Comparison of ENCODE assay signal across 23 cellular contexts in the genomic region with DNA sequence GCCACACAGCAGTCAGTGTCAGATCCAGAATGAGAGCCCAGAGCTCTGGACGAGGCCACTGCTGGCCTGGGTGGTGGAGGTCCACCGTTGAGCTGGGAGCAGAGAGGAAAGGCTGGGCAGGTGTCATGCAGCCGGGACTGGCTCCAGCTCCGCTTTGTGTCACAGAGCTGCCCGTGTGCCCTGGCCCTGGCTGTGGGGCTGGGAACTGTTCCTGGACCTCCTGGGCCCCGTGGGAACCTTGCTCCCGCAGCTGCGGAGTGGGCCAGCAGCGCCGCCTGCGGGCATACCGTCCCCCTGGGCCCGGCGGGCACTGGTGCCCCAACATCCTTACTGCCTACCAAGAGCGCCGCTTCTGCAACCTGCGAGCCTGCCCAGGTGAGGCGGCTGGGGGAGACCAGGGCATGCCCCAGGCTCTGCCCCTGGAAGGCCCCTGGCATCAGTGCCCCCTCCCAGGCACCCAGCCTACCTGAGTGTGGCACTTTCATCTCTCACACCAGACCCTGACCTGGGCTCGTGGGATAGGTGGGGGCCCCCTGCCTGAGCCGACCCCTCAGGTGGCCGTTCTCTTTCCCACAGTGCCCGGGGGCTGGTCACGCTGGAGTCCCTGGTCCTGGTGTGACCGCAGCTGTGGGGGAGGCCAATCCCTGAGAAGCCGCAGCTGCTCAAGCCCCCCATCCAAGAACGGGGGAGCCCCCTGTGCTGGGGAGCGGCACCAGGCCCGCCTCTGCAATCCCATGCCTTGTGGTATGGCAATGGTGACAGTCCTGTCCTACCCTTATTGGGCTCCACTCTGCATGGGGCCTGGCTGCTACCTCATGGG. TPM values are rescaled to one million over a fixed set of nuclear protein-coding genes. Genes with fewer than 3 reads are reported as not detected.
DNase-seq lines count a peak whose midpoint lies in the region; ATAC-seq, FAIRE-seq and TF ChIP-seq lines count a peak whose summit lies in the region.
"Had no signal": no experiment of that assay in that cellular context is flagged by ENCODE, and none has a peak within 500 bp of the region (broad histone marks: within the 10 kb centered on the region; RNA-seq: fewer than 3 reads in every experiment).

No MANE protein-coding gene starts in this region.

- H2BK5ac ChIP-seq in neuronal stem cell (ENCODE audit: low read length): peak overlapping the region; percentile 66

- no peak overlapping the region for H4K91ac ChIP-seq in neuronal stem cell (ENCODE audit: low read depth, low read length, poor library complexity)

- DNase-seq in K562 (ENCODE audit: extremely low read depth in 1 of 4, low spot score in 3 of 4) (no peak), left ventricle myocardium superior (peak; percentile 17), neuronal stem cell (ENCODE audit: low spot score) (no peak), osteoblast (ENCODE audit: insufficient read length, low spot score, missing footprints) (no peak), activated gamma-delta T cell (lab: John Stamatoyannopoulos, UW) (no peak)
- no peak for DNase-seq in effector memory CD8-positive, alpha-beta T cell
- DNase-seq: EL; GF-D8; GOT3; KBM-7; NCI-H1092; NCI-H1436; NCI-H1930; NCI-H345; NCI-H524; NCI-H774; NK-92 treated with Interleukin-12 subunit alpha and Interleukin-12 subunit beta, amount 100 ng/mL, for 24 hours had no signal

- peak overlapping the region; percentile 25 for H3K23ac ChIP-seq in neuronal stem cell (ENCODE audit: low read depth, low read length, poor library complexity)

- H2BK12ac ChIP-seq in neuronal stem cell (ENCODE audit: low read length): no peak overlapping the region

- H3K9me1 ChIP-seq in K562 (ENCODE audit: control insufficient read depth, insufficient read depth, low read length): peaks cover 4% of the 10 kb centered on the region

- H2BK120ac ChIP-seq in neuronal stem cell (ENCODE audit: low read depth, low read length): no peak overlapping the region

- no peak overlapping the region for H4K8ac ChIP-seq in neuronal stem cell (ENCODE audit: low read depth, low read length)

- in situ Hi-C loops in K562 (cut with MboI): no loop called here

- H3K79me1 ChIP-seq in neuronal stem cell (ENCODE audit: low read depth, low read length): peaks cover 1% of the 10 kb centered on the region

- H4K20me1 ChIP-seq in BLaER1 (no peaks in the 10 kb centered on the region), K562 (replicated peaks; ENCODE audit: control insufficient read depth, insufficient read depth, low read length) (peaks cover 30% of the 10 kb centered on the region), osteoblast (ENCODE audit: insufficient read depth, low read length) (no peaks in the 10 kb centered on the region)

- H3K27me3 Mint-ChIP-seq in effector memory CD8-positive, alpha-beta T cell: peaks cover 0 to 9% of the 10 kb centered on the region in 2 donors

- no TSS peak for BruUV-seq in K562 (replicated peaks; lab: Mats Ljungman, UMichigan)

- 4% methylated on average over 28 of the region's 28 CpGs for WGBS in K562 (ENCODE audit: insufficient coverage, low coverage, missing lambda C conversion rate)
- WGBS in neuronal stem cell (ENCODE audit: extremely low coverage in 2 of 2, insufficient read length in 2 of 2, insufficient replicate concordance in 1 of 2), 2 donors: no CpG with 5 or more reads among the region's 28 CpGs

- H3K4me2 ChIP-seq in BLaER1 (peak overlapping the region; percentile 90), K562 (ENCODE audit: insufficient read depth, low read length) (no peak overlapping the region), neuronal stem cell (ENCODE audit: insufficient read depth, low read length, poor library complexity, severe bottlenecking) (no peak overlapping the region), osteoblast (ENCODE audit: insufficient read depth, low read length) (no peak overlapping the region)

- ATAC-seq in K562: no peak
- ATAC-seq in left ventricle myocardium superior: no peak
- no peak for ATAC-seq in HG03354 (IDR thresholded peaks at IDR 0.05; ENCODE audit: poor library complexity, severe bottlenecking, unreplicated experiment)
- ATAC-seq in effector memory CD8-positive, alpha-beta T cell (replicated peaks): no peak

- TF ChIP-seq CTCF in K562 (IDR thresholded peaks at IDR 0.05 in 2 of 3, conservative IDR thresholded peaks at IDR 0.05 in 1 of 3; ENCODE audit: insufficient read depth in 2 of 3, low read depth in 1 of 3, low read length in 3 of 3): peak in 2 of 3 experiments; percentile 10 to 35; a peak in 3 of 6 replicates
- TF ChIP-seq CTCF in osteoblast (IDR thresholded peaks at IDR 0.05; ENCODE audit: extremely low read depth, low read depth, low read length): no peak

- H3K4me3 Mint-ChIP-seq in effector memory CD8-positive, alpha-beta T cell: no peak overlapping the region

- 0 out of 4 replicates have a peak, but pooled peaks of 1 of the 2 experiments have one; percentile 6 for TF ChIP-seq RAD21 in K562 (CRISPR knock-in tag; conservative IDR thresholded peaks at IDR 0.05 in 1 of 2, IDR thresholded peaks at IDR 0.05 in 1 of 2)

- H3K14ac ChIP-seq in neuronal stem cell (ENCODE audit: low read length): peak overlapping the region; percentile 75

- intact Hi-C loops in K562 (cut with micrococcal nuclease) (no loop called here), left ventricle myocardium superior (cut with micrococcal nuclease) (no loop called here)

- POLR2A ChIA-PET in K562 (lab: Yijun Ruan, JAX): interaction anchor here (0.7 kb wide), 1 partner anchor 19 kb away, joined by 3 read pairs; no protein-coding TSS in a partner anchor

- peak overlapping the region; percentile 83 for H2AK5ac ChIP-seq in neuronal stem cell (ENCODE audit: low read depth, low read length)

- peaks cover 3% of the 10 kb centered on the region for H3K36me3 Mint-ChIP-seq in effector memory CD8-positive, alpha-beta T cell (ENCODE audit: insufficient read depth)

- no peaks in the 10 kb centered on the region for H3K9me3 ChIP-seq in BLaER1
- no peaks in the 10 kb centered on the region for H3K9me3 ChIP-seq in K562 (replicated peaks; ENCODE audit: control insufficient read depth, insufficient read depth, low read depth, low read length)
- H3K9me3 ChIP-seq in neuronal stem cell (replicated peaks in 1 of 2; ENCODE audit: control insufficient read depth in 2 of 2, insufficient read depth in 1 of 2, low read depth in 1 of 2, low read length in 2 of 2): peaks cover 0 to 10% of the 10 kb centered on the region in 2 donors
- no peaks in the 10 kb centered on the region for H3K9me3 ChIP-seq in osteoblast (ENCODE audit: low read depth, low read length)
- H3K9me3 ChIP-seq: Peyer's patch, SJSA1 had no signal

- no peaks in the 10 kb centered on the region for H3K36me3 ChIP-seq in BLaER1
- no peaks in the 10 kb centered on the region for H3K36me3 ChIP-seq in K562 (ENCODE audit: control insufficient read depth, insufficient read depth, low read length)
- no peaks in the 10 kb centered on the region for H3K36me3 ChIP-seq in neuronal stem cell (replicated peaks in 1 of 2; ENCODE audit: control insufficient read depth in 2 of 2, insufficient read depth in 2 of 2, low read length in 2 of 2)
- no peaks in the 10 kb centered on the region for H3K36me3 ChIP-seq in osteoblast (ENCODE audit: insufficient read depth, low read length)
- H3K36me3 ChIP-seq: Peyer's patch, SJSA1 had no signal

- TF ChIP-seq EP300 in K562 (IDR thresholded peaks at IDR 0.05; ENCODE audit: low read length): no peak

- no peak for FAIRE-seq in K562 (lab: Jason Lieb, UNC)
- FAIRE-seq: A204.1, GM19239 had no signal

- H2AFZ ChIP-seq in K562 (ENCODE audit: low read depth, low read length) (no peak overlapping the region), neuronal stem cell (ENCODE audit: low read length) (no peak overlapping the region), osteoblast (ENCODE audit: low read length) (no peak overlapping the region)

- peak overlapping the region; percentile 59 for H3K18ac ChIP-seq in neuronal stem cell (ENCODE audit: low read length)

- no peaks in the 10 kb centered on the region for H3K9me3 Mint-ChIP-seq in effector memory CD8-positive, alpha-beta T cell

- no peak overlapping the region for H2BK15ac ChIP-seq in neuronal stem cell (ENCODE audit: low read length)

- no peak for TF ChIP-seq POLR2A in K562 (conservative IDR thresholded peaks at IDR 0.05)

- no peak overlapping the region for H3K4me3 ChIP-seq in BLaER1
- H3K4me3 ChIP-seq in K562: no peak overlapping the region
- H3K4me3 ChIP-seq in neuronal stem cell (ENCODE audit: low read length in 2 of 2): no peak overlapping the region
- H3K4me3 ChIP-seq in osteoblast (ENCODE audit: insufficient read depth, low read length): no peak overlapping the region
- H3K4me3 ChIP-seq: Peyer's patch, SJSA1 had no signal

- no peak overlapping the region for H3K4ac ChIP-seq in neuronal stem cell (ENCODE audit: low read length)

- H3K4me1 ChIP-seq in BLaER1 (peaks cover 100% of the 10 kb centered on the region), K562 (replicated peaks in 1 of 2; ENCODE audit: control insufficient read depth in 2 of 2, insufficient read depth in 2 of 2, low read length in 2 of 2) (peaks cover 0 to 77% of the 10 kb centered on the region in 2 experiments; a peak in 2 of 5 replicates), neuronal stem cell (ENCODE audit: control insufficient read depth in 2 of 2, insufficient read depth in 1 of 2, low read depth in 1 of 2, low read length in 2 of 2) (peaks cover 0 to 11% of the 10 kb centered on the region in 2 donors), osteoblast (ENCODE audit: insufficient read depth, low read length) (no peaks in the 10 kb centered on the region)
- H3K4me1 ChIP-seq: SJSA1 had no signal

- no peaks in the 10 kb centered on the region for H3K79me2 ChIP-seq in K562 (ENCODE audit: control insufficient read depth, insufficient read depth, low read length)
- no peaks in the 10 kb centered on the region for H3K79me2 ChIP-seq in osteoblast (ENCODE audit: insufficient read depth, low read length)

- H3K9ac ChIP-seq in BLaER1: no peak overlapping the region
- no peak overlapping the region for H3K9ac ChIP-seq in K562 (ENCODE audit: insufficient read depth in 1 of 2, low read depth in 2 of 2, low read length in 2 of 2)
- no peak overlapping the region for H3K9ac ChIP-seq in neuronal stem cell (ENCODE audit: low read depth, low read length, poor library complexity)

- H3K27ac ChIP-seq in BLaER1 (peak overlapping the region; percentile 85; the same call in 1 of the 2 replicates), K562 (ENCODE audit: extremely low read depth, low read depth, low read length) (no peak overlapping the region), neuronal stem cell (replicated peaks; ENCODE audit: low read length) (no peak overlapping the region), osteoblast (ENCODE audit: low read depth, low read length) (no peak overlapping the region)
- H3K27ac ChIP-seq: Peyer's patch, SJSA1 had no signal

- CTCF ChIA-PET in K562 (lab: Yijun Ruan, JAX; ENCODE audit: low intra/inter-chr PET ratio): no interaction called here

- H3K4me1 Mint-ChIP-seq in effector memory CD8-positive, alpha-beta T cell (ENCODE audit: low read depth in 2 of 2): no peaks in the 10 kb centered on the region

- H3K27me3 ChIP-seq in BLaER1: no peaks in the 10 kb centered on the region
- peaks cover 29 to 100% of the 10 kb centered on the region in 2 experiments; a peak in 4 of 5 replicates for H3K27me3 ChIP-seq in K562 (ENCODE audit: control insufficient read depth in 2 of 2, insufficient read depth in 2 of 2, low read length in 2 of 2)
- peaks cover 0 to 32% (median 0%) of the 10 kb centered on the region in 3 experiments for H3K27me3 ChIP-seq in neuronal stem cell (ENCODE audit: control insufficient read depth in 3 of 3, insufficient read depth in 3 of 3, low read depth in 1 of 3, low read length in 3 of 3)
- no peaks in the 10 kb centered on the region for H3K27me3 ChIP-seq in osteoblast (ENCODE audit: insufficient read depth, low read length)
- H3K27me3 ChIP-seq: Peyer's patch had no signal

- H3K27ac Mint-ChIP-seq in effector memory CD8-positive, alpha-beta T cell: no peak overlapping the region

RNA-seq across cellular contexts. Expression of a gene that starts 18.8 kb away (rescaled TPM):
- 9.2 and 11.5 TPM in 2 replicates for total RNA-seq in K562 (2011; cell fraction: chromatin; rRNA removed; ENCODE audit: low replicate concordance)
- 5.3 and 7.7 TPM in 2 replicates for total RNA-seq in K562 (2011; cell fraction: nucleolus; rRNA removed)
- total RNA-seq in K562 (2011; cell fraction: nucleoplasm; rRNA removed): 6.3 and 11.7 TPM in 2 replicates
- total RNA-seq in K562 (2014; rRNA removed): 1.8 and 3.1 TPM in 2 replicates
- 2.2 and 2.5 TPM in 2 replicates for total RNA-seq in K562 (2014; rRNA removed; fragmentation: Illumina TruSeq; extraction: Trizol)
- total RNA-seq in K562 (2015; rRNA removed; fragmentation: Illumina TruSeq; extraction: Trizol): 3.4 and 3.9 TPM in 2 replicates
- total RNA-seq in K562 (2021): 1.8 and 3.2 TPM in 2 replicates
- polyA plus RNA-seq in K562 (2011; rRNA removed): 3.6 and 9.5 TPM in 2 replicates
- polyA plus RNA-seq in K562 (2011; cell fraction: cytosol; rRNA removed): 1.7 and 5.3 TPM in 2 replicates
- 21.4 and 31.5 TPM in 2 replicates for polyA plus RNA-seq in K562 (2011; cell fraction: nucleus; rRNA removed)
- polyA plus RNA-seq in K562 (2012): 1.7 and 8.3 TPM in 2 replicates
- 1.8 TPM in 2 replicates for polyA plus RNA-seq in K562 (2014; fragmentation: Illumina TruSeq; extraction: Trizol)
- 1 to 10 TPM; 1.1 to 1.5 TPM for polyA plus RNA-seq in K562 (2014; fragmentation: Nextera tagmentation; extraction: Ambion mirVana)
- polyA plus RNA-seq in K562 (2014; rRNA removed): 2.4 and 2.6 TPM in 2 replicates
- 1.8 and 7.0 TPM in 2 replicates for polyA minus RNA-seq in K562 (2011; rRNA and poly(A)+ RNA removed)
- 2.5 and 2.8 TPM in 2 replicates for polyA minus RNA-seq in K562 (2011; cell fraction: cytosol; rRNA and poly(A)+ RNA removed)
- polyA minus RNA-seq in K562 (2011; cell fraction: nucleus; rRNA and poly(A)+ RNA removed): 8.2 and 30.1 TPM in 2 replicates
- total RNA-seq in left ventricle myocardium superior: 9.5 TPM
- polyA plus RNA-seq in neuronal stem cell (2013, experiment 1 of 2): 7.1 TPM
- polyA plus RNA-seq in neuronal stem cell (2013, experiment 2 of 2): 6.8 TPM
- 8.7 and 12.7 TPM in 2 replicates for total RNA-seq in osteoblast

RNA-seq across cellular contexts. Expression of a gene that starts 46.0 kb away (rescaled TPM):
- total RNA-seq in K562 (2011; cell fraction: chromatin; rRNA removed; ENCODE audit: low replicate concordance): 3.6 and 10.3 TPM in 2 replicates
- total RNA-seq in K562 (2011; cell fraction: nucleolus; rRNA removed): 7.6 and 11.7 TPM in 2 replicates
- 5.1 and 5.6 TPM in 2 replicates for total RNA-seq in K562 (2011; cell fraction: nucleoplasm; rRNA removed)
- total RNA-seq in K562 (2014; rRNA removed): 2.8 and 4.6 TPM in 2 replicates
- total RNA-seq in K562 (2014; rRNA removed; fragmentation: Illumina TruSeq; extraction: Trizol): 0.80 and 1.3 TPM in 2 replicates
- total RNA-seq in K562 (2015; rRNA removed; fragmentation: Illumina TruSeq; extraction: Trizol): 1.6 and 2.0 TPM in 2 replicates
- 14.2 and 16.2 TPM in 2 replicates for total RNA-seq in K562 (2021)
- polyA plus RNA-seq in K562 (2011; rRNA removed): 2.4 and 3.9 TPM in 2 replicates
- 3.2 and 8.5 TPM in 2 replicates for polyA plus RNA-seq in K562 (2011; cell fraction: cytosol; rRNA removed)
- polyA plus RNA-seq in K562 (2011; cell fraction: nucleus; rRNA removed): 17.0 and 31.8 TPM in 2 replicates
- polyA plus RNA-seq in K562 (2012): 15.3 and 17.0 TPM in 2 replicates
- 1.7 and 3.2 TPM in 2 replicates for polyA plus RNA-seq in K562 (2014; fragmentation: Illumina TruSeq; extraction: Trizol)
- polyA plus RNA-seq in K562 (2014; fragmentation: Nextera tagmentation; extraction: Ambion mirVana): under 1 TPM; 0.32 to 0.42 TPM
- polyA plus RNA-seq in K562 (2014; rRNA removed): 6.6 and 8.3 TPM in 2 replicates
- 0.60 and 1.1 TPM in 2 replicates for polyA minus RNA-seq in K562 (2011; rRNA and poly(A)+ RNA removed)
- 7.6 and 15.2 TPM in 2 replicates for polyA minus RNA-seq in K562 (2011; cell fraction: cytosol; rRNA and poly(A)+ RNA removed)
- polyA minus RNA-seq in K562 (2011; cell fraction: nucleus; rRNA and poly(A)+ RNA removed): 3.4 and 4.0 TPM in 2 replicates
- total RNA-seq in left ventricle myocardium superior: 7.8 TPM
- polyA plus RNA-seq in neuronal stem cell (2013, experiment 1 of 2): 6.2 TPM
- 6.1 TPM for polyA plus RNA-seq in neuronal stem cell (2013, experiment 2 of 2)
- not detected in 2 replicates for total RNA-seq in osteoblast
- total RNA-seq: SJSA1 had no signal

RNA-seq across cellular contexts. Expression of a gene that starts 54.4 kb away (rescaled TPM):
- 4.1 and 8.3 TPM in 2 replicates for total RNA-seq in K562 (2011; cell fraction: chromatin; rRNA removed; ENCODE audit: low replicate concordance)
- total RNA-seq in K562 (2011; cell fraction: nucleolus; rRNA removed): 11.3 and 12.5 TPM in 2 replicates
- total RNA-seq in K562 (2011; cell fraction: nucleoplasm; rRNA removed): 10.7 and 14.9 TPM in 2 replicates
- 15.2 and 20.7 TPM in 2 replicates for total RNA-seq in K562 (2014; rRNA removed)
- total RNA-seq in K562 (2014; rRNA removed; fragmentation: Illumina TruSeq; extraction: Trizol): 4.0 and 4.7 TPM in 2 replicates
- 11.8 and 13.3 TPM in 2 replicates for total RNA-seq in K562 (2015; rRNA removed; fragmentation: Illumina TruSeq; extraction: Trizol)
- total RNA-seq in K562 (2021): 17.8 and 18.5 TPM in 2 replicates
- 7.1 and 16.0 TPM in 2 replicates for polyA plus RNA-seq in K562 (2011; rRNA removed)
- polyA plus RNA-seq in K562 (2011; cell fraction: cytosol; rRNA removed): 33.4 and 58.2 TPM in 2 replicates
- 12.9 and 16.7 TPM in 2 replicates for polyA plus RNA-seq in K562 (2011; cell fraction: nucleus; rRNA removed)
- 19.5 and 22.0 TPM in 2 replicates for polyA plus RNA-seq in K562 (2012)
- polyA plus RNA-seq in K562 (2014; fragmentation: Illumina TruSeq; extraction: Trizol): 12.8 and 17.0 TPM in 2 replicates
- polyA plus RNA-seq in K562 (2014; fragmentation: Nextera tagmentation; extraction: Ambion mirVana): under 1 TPM; 0.55 to 0.63 TPM
- polyA plus RNA-seq in K562 (2014; rRNA removed): 10.9 and 14.4 TPM in 2 replicates
- 4.0 and 5.8 TPM in 2 replicates for polyA minus RNA-seq in K562 (2011; rRNA and poly(A)+ RNA removed)
- polyA minus RNA-seq in K562 (2011; cell fraction: cytosol; rRNA and poly(A)+ RNA removed): 11.0 and 19.7 TPM in 2 replicates
- polyA minus RNA-seq in K562 (2011; cell fraction: nucleus; rRNA and poly(A)+ RNA removed): 2.6 and 8.4 TPM in 2 replicates
- total RNA-seq in left ventricle myocardium superior: 168 TPM
- 63.8 TPM for polyA plus RNA-seq in neuronal stem cell (2013, experiment 1 of 2)
- 60.2 TPM for polyA plus RNA-seq in neuronal stem cell (2013, experiment 2 of 2)
- 27.9 and 28.3 TPM in 2 replicates for total RNA-seq in osteoblast
